Comparison of ENCODE assay signal across 1 cellular context in the genomic region with DNA sequence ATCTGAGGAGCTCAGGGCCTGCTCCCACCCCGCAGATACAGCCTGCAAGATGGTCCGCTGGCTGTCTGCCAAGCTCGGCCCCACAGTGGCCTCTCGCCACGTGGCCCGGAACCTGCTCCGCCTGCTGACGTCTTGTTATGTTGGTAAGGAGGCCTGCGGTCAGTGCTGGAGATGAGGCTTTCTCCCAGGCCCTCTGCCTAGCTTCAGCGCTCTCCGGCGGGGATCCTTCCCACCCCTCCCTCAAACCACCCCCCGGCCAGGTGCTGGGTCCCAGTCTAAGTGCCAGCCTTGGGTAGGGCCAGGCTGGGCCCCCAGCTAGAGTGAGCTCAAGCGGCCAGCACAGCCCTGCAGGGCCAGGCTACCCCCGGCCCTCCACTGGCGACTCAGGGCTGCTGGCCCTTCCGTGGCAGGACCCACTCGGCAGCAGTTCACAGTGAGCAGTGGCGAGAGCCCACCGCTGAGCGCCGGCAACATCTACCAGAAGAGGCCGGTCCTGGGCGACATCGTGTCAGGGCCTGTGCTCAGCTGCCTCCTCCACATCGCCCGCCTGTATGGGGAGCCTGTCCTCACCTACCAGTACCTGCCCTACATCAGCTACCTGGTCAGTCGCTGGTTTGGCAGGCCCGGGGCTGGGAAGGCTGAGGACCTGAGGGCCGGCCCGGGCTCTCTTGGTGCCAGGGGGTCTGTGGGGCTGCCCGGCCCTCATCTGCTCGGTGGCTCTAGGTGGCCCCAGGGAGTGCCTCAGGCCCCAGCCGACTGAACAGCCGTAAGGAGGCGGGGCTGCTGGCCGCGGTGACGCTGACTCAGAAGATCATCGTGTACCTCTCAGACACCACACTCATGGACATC.
TF ChIP-seq lines count a peak whose summit lies in the region.

No MANE protein-coding gene starts in this region.

TF ChIP-seq in HepG2, 621 proteins besides CTCF, POLR2A, EP300 and RAD21 (continued from another document):
- no peak for TF ChIP-seq ZNF883 (CRISPR knock-in tag; IDR thresholded peaks at IDR 0.05; ENCODE audit: not compliant biosample characterization)
- TF ChIP-seq FOSL1 (CRISPR knock-in tag; IDR thresholded peaks at IDR 0.05; ENCODE audit: borderline replicate concordance): no peak
- no peak for TF ChIP-seq ZFY (CRISPR knock-in tag; IDR thresholded peaks at IDR 0.05)
- TF ChIP-seq, protein P1, sequence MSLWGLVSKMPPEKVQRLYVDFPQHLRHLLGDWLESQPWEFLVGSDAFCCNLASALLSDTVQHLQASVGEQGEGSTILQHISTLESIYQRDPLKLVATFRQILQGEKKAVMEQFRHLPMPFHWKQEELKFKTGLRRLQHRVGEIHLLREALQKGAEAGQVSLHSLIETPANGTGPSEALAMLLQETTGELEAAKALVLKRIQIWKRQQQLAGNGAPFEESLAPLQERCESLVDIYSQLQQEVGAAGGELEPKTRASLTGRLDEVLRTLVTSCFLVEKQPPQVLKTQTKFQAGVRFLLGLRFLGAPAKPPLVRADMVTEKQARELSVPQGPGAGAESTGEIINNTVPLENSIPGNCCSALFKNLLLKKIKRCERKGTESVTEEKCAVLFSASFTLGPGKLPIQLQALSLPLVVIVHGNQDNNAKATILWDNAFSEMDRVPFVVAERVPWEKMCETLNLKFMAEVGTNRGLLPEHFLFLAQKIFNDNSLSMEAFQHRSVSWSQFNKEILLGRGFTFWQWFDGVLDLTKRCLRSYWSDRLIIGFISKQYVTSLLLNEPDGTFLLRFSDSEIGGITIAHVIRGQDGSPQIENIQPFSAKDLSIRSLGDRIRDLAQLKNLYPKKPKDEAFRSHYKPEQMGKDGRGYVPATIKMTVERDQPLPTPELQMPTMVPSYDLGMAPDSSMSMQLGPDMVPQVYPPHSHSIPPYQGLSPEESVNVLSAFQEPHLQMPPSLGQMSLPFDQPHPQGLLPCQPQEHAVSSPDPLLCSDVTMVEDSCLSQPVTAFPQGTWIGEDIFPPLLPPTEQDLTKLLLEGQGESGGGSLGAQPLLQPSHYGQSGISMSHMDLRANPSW (CRISPR knock-in tag; IDR thresholded peaks at IDR 0.05; ENCODE audit: borderline replicate concordance): no peak
- no peak for TF ChIP-seq RXRA (CRISPR knock-in tag; IDR thresholded peaks at IDR 0.05)
- TF ChIP-seq HDAC2 (CRISPR knock-in tag; IDR thresholded peaks at IDR 0.05): no peak
- TF ChIP-seq, protein P2, sequence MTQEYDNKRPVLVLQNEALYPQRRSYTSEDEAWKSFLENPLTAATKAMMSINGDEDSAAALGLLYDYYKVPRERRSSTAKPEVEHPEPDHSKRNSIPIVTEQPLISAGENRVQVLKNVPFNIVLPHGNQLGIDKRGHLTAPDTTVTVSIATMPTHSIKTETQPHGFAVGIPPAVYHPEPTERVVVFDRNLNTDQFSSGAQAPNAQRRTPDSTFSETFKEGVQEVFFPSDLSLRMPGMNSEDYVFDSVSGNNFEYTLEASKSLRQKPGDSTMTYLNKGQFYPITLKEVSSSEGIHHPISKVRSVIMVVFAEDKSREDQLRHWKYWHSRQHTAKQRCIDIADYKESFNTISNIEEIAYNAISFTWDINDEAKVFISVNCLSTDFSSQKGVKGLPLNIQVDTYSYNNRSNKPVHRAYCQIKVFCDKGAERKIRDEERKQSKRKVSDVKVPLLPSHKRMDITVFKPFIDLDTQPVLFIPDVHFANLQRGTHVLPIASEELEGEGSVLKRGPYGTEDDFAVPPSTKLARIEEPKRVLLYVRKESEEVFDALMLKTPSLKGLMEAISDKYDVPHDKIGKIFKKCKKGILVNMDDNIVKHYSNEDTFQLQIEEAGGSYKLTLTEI (CRISPR knock-in tag; conservative IDR thresholded peaks at IDR 0.05): no peak
- no peak for TF ChIP-seq ZNF446 (CRISPR knock-in tag; IDR thresholded peaks at IDR 0.05)
- no peak for TF ChIP-seq ZNF644 (CRISPR knock-in tag; IDR thresholded peaks at IDR 0.05; ENCODE audit: low read depth)
- no peak for TF ChIP-seq SP2 (CRISPR knock-in tag; IDR thresholded peaks at IDR 0.05)
- no peak for TF ChIP-seq ATF1 (CRISPR knock-in tag; IDR thresholded peaks at IDR 0.05)
- no peak for TF ChIP-seq ZNF333 (CRISPR knock-in tag; IDR thresholded peaks at IDR 0.05; ENCODE audit: borderline replicate concordance)
- TF ChIP-seq KLF12 (CRISPR knock-in tag; IDR thresholded peaks at IDR 0.05; ENCODE audit: borderline replicate concordance): no peak
- TF ChIP-seq HNRNPH1 (optimal IDR thresholded peaks at IDR 0.05; ENCODE audit: low read depth, low read length): no peak
- no peak for TF ChIP-seq HNRNPLL (IDR thresholded peaks at IDR 0.05; ENCODE audit: low read depth, low read length, poor library complexity, severe bottlenecking)
- TF ChIP-seq SAFB2 (CRISPR knock-in tag; IDR thresholded peaks at IDR 0.05; ENCODE audit: borderline replicate concordance, low read depth): no peak
- TF ChIP-seq BORCS8-MEF2B (CRISPR knock-in tag; IDR thresholded peaks at IDR 0.05): no peak
- TF ChIP-seq, protein P3, sequence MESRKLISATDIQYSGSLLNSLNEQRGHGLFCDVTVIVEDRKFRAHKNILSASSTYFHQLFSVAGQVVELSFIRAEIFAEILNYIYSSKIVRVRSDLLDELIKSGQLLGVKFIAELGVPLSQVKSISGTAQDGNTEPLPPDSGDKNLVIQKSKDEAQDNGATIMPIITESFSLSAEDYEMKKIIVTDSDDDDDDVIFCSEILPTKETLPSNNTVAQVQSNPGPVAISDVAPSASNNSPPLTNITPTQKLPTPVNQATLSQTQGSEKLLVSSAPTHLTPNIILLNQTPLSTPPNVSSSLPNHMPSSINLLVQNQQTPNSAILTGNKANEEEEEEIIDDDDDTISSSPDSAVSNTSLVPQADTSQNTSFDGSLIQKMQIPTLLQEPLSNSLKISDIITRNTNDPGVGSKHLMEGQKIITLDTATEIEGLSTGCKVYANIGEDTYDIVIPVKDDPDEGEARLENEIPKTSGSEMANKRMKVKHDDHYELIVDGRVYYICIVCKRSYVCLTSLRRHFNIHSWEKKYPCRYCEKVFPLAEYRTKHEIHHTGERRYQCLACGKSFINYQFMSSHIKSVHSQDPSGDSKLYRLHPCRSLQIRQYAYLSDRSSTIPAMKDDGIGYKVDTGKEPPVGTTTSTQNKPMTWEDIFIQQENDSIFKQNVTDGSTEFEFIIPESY (CRISPR knock-in tag; IDR thresholded peaks at IDR 0.05): peak; percentile 86
- 0 out of 2 replicates have a peak, but pooled peaks have one; percentile 27 for TF ChIP-seq ZBTB38 (CRISPR knock-in tag; IDR thresholded peaks at IDR 0.05)
TF ChIP-seq in HepG2: peak in this region for 5.
